ENCODE assay signal across 9 cellular contexts in the genomic region with DNA sequence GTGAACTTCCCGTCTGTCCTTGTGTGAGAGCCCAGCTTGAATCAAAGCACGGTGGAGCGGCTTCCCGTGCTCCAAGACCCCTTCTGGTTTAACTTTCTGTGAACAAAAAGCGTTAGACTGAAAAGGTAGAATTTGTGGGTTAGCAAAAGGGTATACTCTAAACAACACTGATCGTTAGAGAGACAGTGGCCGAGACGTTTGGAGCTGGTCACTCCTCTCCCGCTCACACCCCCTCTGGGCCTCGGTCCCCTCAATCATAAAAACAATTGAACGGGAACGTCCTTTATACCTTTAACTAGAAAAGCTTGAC. TPM values are rescaled to one million over a fixed set of nuclear protein-coding genes. Genes with fewer than 3 reads are reported as not detected.
DNase-seq lines count a peak whose midpoint lies in the region; ATAC-seq and TF ChIP-seq lines count a peak whose summit lies in the region.
"Had no signal": no experiment of that assay in that cellular context is flagged by ENCODE, and none has a peak within 500 bp of the region (broad histone marks: within the 10 kb centered on the region; RNA-seq: fewer than 3 reads in every experiment).

No MANE protein-coding gene starts in this region.

- H3K4me3 ChIP-seq in GM23248 (peak overlapping the region; percentile 82), cardiac muscle cell (peak overlapping the region; percentile 90), skeletal muscle tissue (ENCODE audit: low read length in 3 of 3) (peak overlapping the region; percentile 94 to 98 (median 95))

- in situ Hi-C loops in GM23248 (cut with MboI): loop anchor here (10.0 kb wide), 1 partner anchor 112 kb away; a partner anchor contains a TSS

- TF ChIP-seq CTCF in VCaP (conservative IDR thresholded peaks at IDR 0.05): no peak
- no peak for TF ChIP-seq CTCF in cardiac muscle cell (IDR thresholded peaks at IDR 0.05; ENCODE audit: low read depth, low read length)

- H2AFZ ChIP-seq in GM23248: peak overlapping the region; percentile 91

- H3F3A ChIP-seq in GM23248 (ENCODE audit: insufficient read depth): peaks cover 7% of the 10 kb centered on the region; the same call in 1 of the 2 replicates

- H3K4me1 ChIP-seq in GM23248 (ENCODE audit: insufficient read depth) (peaks cover 5% of the 10 kb centered on the region; the same call in 1 of the 2 replicates), cardiac muscle cell (ENCODE audit: low read depth) (no peaks in the 10 kb centered on the region), skeletal muscle tissue (ENCODE audit: control insufficient read depth in 3 of 3, insufficient read depth in 3 of 3, low read length in 3 of 3) (peaks cover 11 to 18% (median 15%) of the 10 kb centered on the region in 3 donors)

- 0 to 2% methylated on average over 12 of the region's 12 CpGs for WGBS in GM23248 (ENCODE audit: low coverage in 1 of 2, low lambda C conversion rate in 2 of 2, missing lambda C conversion rate in 2 of 2), 2 experiments

- H3K27me3 ChIP-seq in GM23248 (replicated peaks; ENCODE audit: insufficient read depth) (no peaks in the 10 kb centered on the region), cardiac muscle cell (no peaks in the 10 kb centered on the region), skeletal muscle tissue (ENCODE audit: control insufficient read depth in 3 of 3, insufficient read depth in 3 of 3, low read length in 3 of 3) (no peaks in the 10 kb centered on the region)

- H3K9me3 ChIP-seq in GM23248 (ENCODE audit: low read depth): no peaks in the 10 kb centered on the region
- H3K9me3 ChIP-seq in cardiac muscle cell (ENCODE audit: low read depth): no peaks in the 10 kb centered on the region
- no peaks in the 10 kb centered on the region for H3K9me3 ChIP-seq in skeletal muscle tissue (ENCODE audit: control insufficient read depth in 3 of 3, low read length in 3 of 3)

- peak overlapping the region; percentile 90 for H3K9ac ChIP-seq in GM23248
- peak overlapping the region; percentile 96 to 99 (median 98) for H3K9ac ChIP-seq in skeletal muscle tissue (ENCODE audit: low read depth in 1 of 3, low read length in 3 of 3)

- H3K9me2 ChIP-seq in GM23248 (ENCODE audit: insufficient read depth): no peaks in the 10 kb centered on the region

- peak overlapping the region; percentile 87 for H3K27ac ChIP-seq in GM23248
- peak overlapping the region; percentile 99 for H3K27ac ChIP-seq in VCaP
- H3K27ac ChIP-seq in cardiac muscle cell: peak overlapping the region; percentile 91
- H3K27ac ChIP-seq in skeletal muscle tissue (ENCODE audit: low read depth, low read length): peak overlapping the region; percentile 78

- H3K36me3 ChIP-seq in GM23248 (ENCODE audit: low read depth) (peaks cover 14% of the 10 kb centered on the region), cardiac muscle cell (peaks cover 30% of the 10 kb centered on the region), skeletal muscle tissue (ENCODE audit: control insufficient read depth in 3 of 3, insufficient read depth in 3 of 3, low read length in 3 of 3) (peaks cover 14 to 22% (median 19%) of the 10 kb centered on the region in 3 donors)

- peak overlapping the region; percentile 91 for H3K4me2 ChIP-seq in GM23248 (ENCODE audit: unreplicated experiment)

- no peak for DNase-seq in GM23248
- no peak for DNase-seq in cardiac muscle cell (ENCODE audit: low read depth in 1 of 2, low spot score in 1 of 2)
- no peak for DNase-seq in epidermal melanocyte (ENCODE audit: insufficient read length, low spot score)
- no peak for DNase-seq in NCI-H82 (lab: John Stamatoyannopoulos, UW)
- DNase-seq in HK-2 (ENCODE audit: unreplicated experiment): no peak

- H4K20me1 ChIP-seq in GM23248 (ENCODE audit: insufficient read depth): no peaks in the 10 kb centered on the region

- H3K79me2 ChIP-seq in GM23248 (ENCODE audit: insufficient read depth): peaks cover 31% of the 10 kb centered on the region

- ATAC-seq in HG03108 (IDR thresholded peaks at IDR 0.05; ENCODE audit: unreplicated experiment): no peak

RNA-seq across cellular contexts. Expression of a gene that starts 0.5 kb away (rescaled TPM):
- total RNA-seq in GM23248 (2014; rRNA removed; shearing (Covaris generic)): 14.8 and 17.3 TPM in 2 replicates
- polyA plus RNA-seq in GM23248 (2016; fragmentation: Nextera tagmentation; extraction: Ambion mirVana) (19.1 and 20.3 TPM in 2 replicates), cardiac muscle cell (60.0 and 76.3 TPM in 2 replicates)
- total RNA-seq in cardiac muscle cell (46.9 and 60.1 TPM in 2 replicates), skeletal muscle tissue (9.4 TPM)

RNA-seq across cellular contexts. Expression of a gene that starts 36.7 kb away (rescaled TPM):
- total RNA-seq in GM23248 (2014; rRNA removed; shearing (Covaris generic)): 42.2 and 47.6 TPM in 2 replicates
- polyA plus RNA-seq in GM23248 (2016; fragmentation: Nextera tagmentation; extraction: Ambion mirVana) (30.3 and 32.6 TPM in 2 replicates), cardiac muscle cell (23.0 and 25.5 TPM in 2 replicates)
- total RNA-seq in cardiac muscle cell (20.4 and 31.0 TPM in 2 replicates), skeletal muscle tissue (3.1 TPM)

RNA-seq across cellular contexts. Expression of a gene that starts 40.4 kb away (rescaled TPM):
- not detected in 2 replicates for total RNA-seq in GM23248 (2014; rRNA removed; shearing (Covaris generic))
- polyA plus RNA-seq in GM23248 (2016; fragmentation: Nextera tagmentation; extraction: Ambion mirVana) (0.19 TPM in 1 of 2 replicates, not detected in the other), cardiac muscle cell (2.2 and 2.4 TPM in 2 replicates)
- total RNA-seq in cardiac muscle cell (0.18 TPM in 1 of 2 replicates, not detected in the other), skeletal muscle tissue (not detected)
- total RNA-seq: T-helper 1 cell treated with Interleukin-12 subunit alpha and Interleukin-12 subunit beta and Interleukin-4 antibody, amounts not matched to agents 30 ng/mL and 1 ng/mL, for 36 hours had no signal
